Comparison of ENCODE assay signal across 8 cellular contexts in genomic region chr2:234951386-234952269, GRCh38. TPM values are rescaled to one million over a fixed set of nuclear protein-coding genes. Genes with fewer than 3 reads are reported as not detected.
DNase-seq lines count a peak whose midpoint lies in the region; ATAC-seq and TF ChIP-seq lines count a peak whose summit lies in the region.

A gene with protein sequence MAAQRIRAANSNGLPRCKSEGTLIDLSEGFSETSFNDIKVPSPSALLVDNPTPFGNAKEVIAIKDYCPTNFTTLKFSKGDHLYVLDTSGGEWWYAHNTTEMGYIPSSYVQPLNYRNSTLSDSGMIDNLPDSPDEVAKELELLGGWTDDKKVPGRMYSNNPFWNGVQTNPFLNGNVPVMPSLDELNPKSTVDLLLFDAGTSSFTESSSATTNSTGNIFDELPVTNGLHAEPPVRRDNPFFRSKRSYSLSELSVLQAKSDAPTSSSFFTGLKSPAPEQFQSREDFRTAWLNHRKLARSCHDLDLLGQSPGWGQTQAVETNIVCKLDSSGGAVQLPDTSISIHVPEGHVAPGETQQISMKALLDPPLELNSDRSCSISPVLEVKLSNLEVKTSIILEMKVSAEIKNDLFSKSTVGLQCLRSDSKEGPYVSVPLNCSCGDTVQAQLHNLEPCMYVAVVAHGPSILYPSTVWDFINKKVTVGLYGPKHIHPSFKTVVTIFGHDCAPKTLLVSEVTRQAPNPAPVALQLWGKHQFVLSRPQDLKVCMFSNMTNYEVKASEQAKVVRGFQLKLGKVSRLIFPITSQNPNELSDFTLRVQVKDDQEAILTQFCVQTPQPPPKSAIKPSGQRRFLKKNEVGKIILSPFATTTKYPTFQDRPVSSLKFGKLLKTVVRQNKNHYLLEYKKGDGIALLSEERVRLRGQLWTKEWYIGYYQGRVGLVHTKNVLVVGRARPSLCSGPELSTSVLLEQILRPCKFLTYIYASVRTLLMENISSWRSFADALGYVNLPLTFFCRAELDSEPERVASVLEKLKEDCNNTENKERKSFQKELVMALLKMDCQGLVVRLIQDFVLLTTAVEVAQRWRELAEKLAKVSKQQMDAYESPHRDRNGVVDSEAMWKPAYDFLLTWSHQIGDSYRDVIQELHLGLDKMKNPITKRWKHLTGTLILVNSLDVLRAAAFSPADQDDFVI (plus strand): TSS chr2:234952017. CDS start chr2:235035003, 82,986 bp downstream.

- H3K9me3 ChIP-seq in AG04450 (ENCODE audit: control insufficient read depth, insufficient read depth, low read length), result peaks cover 2% of the 10 kb centered on the region; the same call in 1 of the 2 replicates
- no peaks in the 10 kb centered on the region for H3K9me3 ChIP-seq in iPS-20b (ENCODE audit: insufficient read depth, low read depth, low read length)
- H3K9me3 ChIP-seq in gastrocnemius medialis, result no peaks in the 10 kb centered on the region

- H3K9me3 Mint-ChIP-seq in HFFc6, result no peaks in the 10 kb centered on the region

- H3K27me3 ChIP-seq in AG04450 (ENCODE audit: control insufficient read depth, insufficient read depth, low read length) (no peaks in the 10 kb centered on the region), iPS-20b (ENCODE audit: insufficient read depth, low read length) (peaks cover 53% of the 10 kb centered on the region), gastrocnemius medialis (peaks cover 0 to 12% (median 0%) of the 10 kb centered on the region in 3 donors)

- H3K27ac Mint-ChIP-seq in HFFc6, result peak within 1 kb of the TSS; percentile 96

- H3K4me1 ChIP-seq in iPS-20b (ENCODE audit: insufficient read depth, low read length) (peaks cover 32% of the 10 kb centered on the region), gastrocnemius medialis (peaks cover 5 to 15% of the 10 kb centered on the region in 2 donors)

- H3K27me3 Mint-ChIP-seq in HFFc6 (ENCODE audit: insufficient read depth), result peaks cover 8% of the 10 kb centered on the region

- H3K4me3 Mint-ChIP-seq in HFFc6, result peak within 1 kb of the TSS; percentile 93

- TF ChIP-seq CTCF in AG04450 (IDR thresholded peaks at IDR 0.05; ENCODE audit: low read depth, low read length) (no peak), HFFc6 (IDR thresholded peaks at IDR 0.05) (no peak), cardiac fibroblast (IDR thresholded peaks at IDR 0.05; ENCODE audit: low read depth, low read length) (no peak), gastrocnemius medialis (IDR thresholded peaks at IDR 0.05 in 4 of 5, conservative IDR thresholded peaks at IDR 0.05 in 1 of 5) (no peak)

- H3K4me1 Mint-ChIP-seq in HFFc6 (ENCODE audit: low read depth), result peaks cover 75% of the 10 kb centered on the region

- H3K4me3 ChIP-seq in AG04450 (ENCODE audit: low read depth, low read length), result peak within 1 kb of the TSS; percentile 96
- peak within 1 kb of the TSS; percentile 70 to 79 for H3K4me3 ChIP-seq in cardiac fibroblast (replicated peaks in 1 of 2; ENCODE audit: low read depth in 2 of 2, low read length in 2 of 2)
- H3K4me3 ChIP-seq in iPS-20b (ENCODE audit: low read length), result peak within 1 kb of the TSS; percentile 91
- peak within 1 kb of the TSS; percentile 62 to 91 (median 76) for H3K4me3 ChIP-seq in gastrocnemius medialis

- no peaks in the 10 kb centered on the region for H3K36me3 ChIP-seq in iPS-20b (ENCODE audit: insufficient read depth, low read depth, low read length)
- H3K36me3 ChIP-seq in gastrocnemius medialis, result no peaks in the 10 kb centered on the region

- ATAC-seq in gastrocnemius medialis (peak; percentile 53 to 62), HG03196 (IDR thresholded peaks at IDR 0.05; ENCODE audit: unreplicated experiment) (no peak), GM19351 (IDR thresholded peaks at IDR 0.05; ENCODE audit: unreplicated experiment) (no peak)

- DNase-seq in AG04450 (ENCODE audit: low read depth, low spot score) (no peak), HFFc6 (peak; percentile 50), SK-MEL-5 (ENCODE audit: low read depth, low spot score) (peak; percentile 65), cardiac fibroblast (ENCODE audit: low read depth in 2 of 2) (peak; percentile 73 to 87), gastrocnemius medialis (peak; percentile 55 to 61)

- in situ Hi-C loops in SK-MEL-5 (cut with HindIII; ENCODE audit: low pct_unique_long_range_greater_than_20kb, low sequenced_read_pairs), result no loop called here
- in situ Hi-C loops in gastrocnemius medialis (cut with MboI; ENCODE audit: low sequenced_read_pairs in 4 of 4), result no loop called here

- peak; percentile 42 to 51 for TF ChIP-seq POLR2A in gastrocnemius medialis (IDR thresholded peaks at IDR 0.05)

- H3K27ac ChIP-seq in AG04450 (ENCODE audit: low read depth, low read length) (peak within 1 kb of the TSS; percentile 94), iPS-20b (ENCODE audit: low read length) (no peak within 1 kb of the TSS), gastrocnemius medialis (peak within 1 kb of the TSS; percentile 69 to 81 (median 77))

- H3K36me3 Mint-ChIP-seq in HFFc6 (ENCODE audit: low read depth), result peaks cover 45% of the 10 kb centered on the region

- POLR2A ChIA-PET in AG04450 (lab: Yijun Ruan, JAX), result interaction anchor here (0.5 to 1.8 kb wide), 4 partner anchors 30 to 319 kb away, joined by 3 to 7 read pairs (median 5); no protein-coding TSS in a partner anchor

- intact Hi-C loops in gastrocnemius medialis (cut with DNase I; ENCODE audit: low total_unique reads), result loop anchor here (5.0 kb wide), 2 partner anchors 56 to 101 kb away; no protein-coding TSS in a partner anchor

- CTCF ChIA-PET in AG04450 (lab: Charles Lee), result no interaction called here

- H3K9ac ChIP-seq in iPS-20b (ENCODE audit: low read depth, low read length), result peak within 1 kb of the TSS; percentile 71; the same call in 1 of the 2 replicates

RNA-seq across cellular contexts. Expression of the gene that starts here (rescaled TPM):
- polyA plus RNA-seq in AG04450 (2011; rRNA removed), result 224 and 276 TPM in 2 replicates
- polyA minus RNA-seq in AG04450 (2011; rRNA and poly(A)+ RNA removed), result 304 and 360 TPM in 2 replicates
- total RNA-seq in HFFc6 (2021; fragmentation: NEBNext Ultra II Directional; extraction: Animal tissue kit (Norgen Biotek cat#: 25700)), result 10 to 100 TPM; 82.3 to 98.7 (median 87.8) TPM
- total RNA-seq in SK-MEL-5 (2014; rRNA removed; shearing (Covaris generic)), result 115 and 116 TPM in 2 replicates
- 114 and 158 TPM in 2 replicates for polyA plus RNA-seq in SK-MEL-5 (2015; cell fraction: cytosol; rRNA removed)
- polyA plus RNA-seq in SK-MEL-5 (2015; cell fraction: nucleus; rRNA removed), result 49.8 and 61.6 TPM in 2 replicates
- total RNA-seq in gastrocnemius medialis, result 10 to 100 TPM; 10.2 to 36.9 (median 15.9) TPM

Comparison
In these comparisons a context has a peak if more than half of its experiments do, and no peak if none do; other contexts are left out.
1. ATAC-seq: peak in gastrocnemius medialis (2 of 2); none in HG03196 (single experiment) and GM19351 (single experiment).
2. Peak in every context shown above with its lines, with median percentiles within 50 percentile points of each other: H3K4me3 ChIP-seq.